25 cellular contexts compared by ENCODE assay signal in the genomic region with DNA sequence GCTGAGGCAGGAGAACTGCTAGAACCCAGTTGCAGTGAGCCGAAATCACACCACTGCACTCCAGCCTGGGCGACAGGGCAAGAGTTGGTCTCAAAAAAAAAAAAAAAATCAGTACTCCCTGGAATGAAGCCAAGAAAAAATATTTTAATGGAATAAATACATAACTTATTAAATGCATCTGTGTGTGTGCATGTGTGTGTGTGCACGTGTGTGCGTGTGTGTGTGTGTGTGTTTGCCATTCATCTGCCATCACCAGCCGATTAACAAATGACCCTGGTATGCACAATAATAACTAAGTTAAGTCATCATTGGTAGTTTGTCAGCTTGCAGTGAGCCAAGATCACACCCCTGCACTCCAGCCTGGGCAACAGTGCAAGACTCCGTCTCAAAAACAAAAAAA. TPM values are rescaled to one million over a fixed set of nuclear protein-coding genes. Genes with fewer than 3 reads are reported as not detected.
"Had no signal": no experiment of that assay in that cellular context is flagged by ENCODE, and none has a peak within 500 bp of the region (broad histone marks: within the 10 kb centered on the region; RNA-seq: fewer than 3 reads in every experiment).

No MANE protein-coding gene starts in this region.

- H3K9me3 Mint-ChIP-seq: dendritic cell treated with granulocyte-macrophage colony-stimulating factor and Interleukin-4, amounts not matched to agents 40 ng/mL and 50 ng/mL, for 4 days; effector memory CD8-positive, alpha-beta T cell; naive thymus-derived CD4-positive, alpha-beta T cell; stimulated activated naive B cell treated with anti-CD40 and anti-IgM and Interleukin-4, amounts not matched to agents 10 μg/mL and 1 μg/mL and 100 μg/mL, for 72 hours had no signal

- H3K27me3 ChIP-seq: esophagus muscularis mucosa, gastroesophageal sphincter, neutrophil, right lobe of liver, spleen had no signal

- H3K27ac Mint-ChIP-seq: dendritic cell treated with granulocyte-macrophage colony-stimulating factor and Interleukin-4, amounts not matched to agents 40 ng/mL and 50 ng/mL, for 4 days; effector memory CD8-positive, alpha-beta T cell; naive thymus-derived CD4-positive, alpha-beta T cell; stimulated activated naive B cell treated with anti-CD40 and anti-IgM and Interleukin-4, amounts not matched to agents 10 μg/mL and 1 μg/mL and 100 μg/mL, for 72 hours had no signal

- FAIRE-seq: colon, urothelium cell line had no signal

- DNase-seq: cerebellar nuclear complex; effector memory CD8-positive, alpha-beta T cell; foreskin fibroblast; mammary epithelial cell; naive thymus-derived CD4-positive, alpha-beta T cell; right lobe of liver; spleen; stimulated activated CD4-positive, alpha-beta T cell treated with anti-CD3 and anti-CD28 coated beads, Interleukin-2, amount 100 ng/mL, for 24 hours; stimulated activated CD4-positive, alpha-beta T cell treated with anti-CD3 and anti-CD28 coated beads, Interleukin-4, amount 100 ng/mL, for 4 hours; stimulated activated naive B cell treated with anti-CD40 and anti-IgM and Interleukin-4, amounts not matched to agents 10 μg/mL and 1 μg/mL and 100 μg/mL, for 72 hours; trophoblast cell had no signal

- H3K27me3 Mint-ChIP-seq: dendritic cell treated with granulocyte-macrophage colony-stimulating factor and Interleukin-4, amounts not matched to agents 40 ng/mL and 50 ng/mL, for 4 days; effector memory CD8-positive, alpha-beta T cell; stimulated activated naive B cell treated with anti-CD40 and anti-IgM and Interleukin-4, amounts not matched to agents 10 μg/mL and 1 μg/mL and 100 μg/mL, for 72 hours had no signal

- H3K4me3 ChIP-seq: esophagus muscularis mucosa, gastroesophageal sphincter, right lobe of liver, spleen had no signal

- ATAC-seq: effector memory CD8-positive, alpha-beta T cell; gastroesophageal sphincter; naive thymus-derived CD4-positive, alpha-beta T cell; right lobe of liver; stimulated activated naive B cell treated with anti-CD40 and anti-IgM and Interleukin-4, amounts not matched to agents 10 μg/mL and 1 μg/mL and 100 μg/mL, for 72 hours had no signal

- H3K4me3 Mint-ChIP-seq: dendritic cell treated with granulocyte-macrophage colony-stimulating factor and Interleukin-4, amounts not matched to agents 40 ng/mL and 50 ng/mL, for 4 days; effector memory CD8-positive, alpha-beta T cell; naive thymus-derived CD4-positive, alpha-beta T cell; stimulated activated naive B cell treated with anti-CD40 and anti-IgM and Interleukin-4, amounts not matched to agents 10 μg/mL and 1 μg/mL and 100 μg/mL, for 72 hours had no signal

- H3K9me3 ChIP-seq: esophagus muscularis mucosa, gastroesophageal sphincter, neutrophil, right lobe of liver, spleen had no signal

- H3K36me3 Mint-ChIP-seq: naive thymus-derived CD4-positive, alpha-beta T cell; stimulated activated naive B cell treated with anti-CD40 and anti-IgM and Interleukin-4, amounts not matched to agents 10 μg/mL and 1 μg/mL and 100 μg/mL, for 72 hours had no signal

- H3K27ac ChIP-seq: epithelial cell of prostate, esophagus muscularis mucosa, gastroesophageal sphincter, neutrophil, right lobe of liver, spleen had no signal

- H3K36me3 ChIP-seq: esophagus muscularis mucosa, gastroesophageal sphincter, right lobe of liver, spleen had no signal

RNA-seq across cellular contexts. Expression of a gene that starts 35.0 kb away (rescaled TPM):
- total RNA-seq: gastroesophageal sphincter; kidney epithelial cell; lower leg skin; mammary epithelial cell; mesenteric fat pad; mononuclear cell; naive thymus-derived CD4-positive, alpha-beta T cell; osteoblast; right lobe of liver; skeletal muscle tissue; spleen had no signal
- polyA plus RNA-seq: mammary epithelial cell; naive thymus-derived CD4-positive, alpha-beta T cell; neural cell had no signal
